1 cellular context compared by ENCODE assay signal in genomic region chr17:62995377-62995885, GRCh38.
TF ChIP-seq lines count a peak whose summit lies in the region.

No MANE protein-coding gene starts in this region.

TF ChIP-seq in K562, 482 proteins besides CTCF, POLR2A, EP300 and RAD21 (continued from another document and continues in another):
- TF ChIP-seq, protein P1, sequence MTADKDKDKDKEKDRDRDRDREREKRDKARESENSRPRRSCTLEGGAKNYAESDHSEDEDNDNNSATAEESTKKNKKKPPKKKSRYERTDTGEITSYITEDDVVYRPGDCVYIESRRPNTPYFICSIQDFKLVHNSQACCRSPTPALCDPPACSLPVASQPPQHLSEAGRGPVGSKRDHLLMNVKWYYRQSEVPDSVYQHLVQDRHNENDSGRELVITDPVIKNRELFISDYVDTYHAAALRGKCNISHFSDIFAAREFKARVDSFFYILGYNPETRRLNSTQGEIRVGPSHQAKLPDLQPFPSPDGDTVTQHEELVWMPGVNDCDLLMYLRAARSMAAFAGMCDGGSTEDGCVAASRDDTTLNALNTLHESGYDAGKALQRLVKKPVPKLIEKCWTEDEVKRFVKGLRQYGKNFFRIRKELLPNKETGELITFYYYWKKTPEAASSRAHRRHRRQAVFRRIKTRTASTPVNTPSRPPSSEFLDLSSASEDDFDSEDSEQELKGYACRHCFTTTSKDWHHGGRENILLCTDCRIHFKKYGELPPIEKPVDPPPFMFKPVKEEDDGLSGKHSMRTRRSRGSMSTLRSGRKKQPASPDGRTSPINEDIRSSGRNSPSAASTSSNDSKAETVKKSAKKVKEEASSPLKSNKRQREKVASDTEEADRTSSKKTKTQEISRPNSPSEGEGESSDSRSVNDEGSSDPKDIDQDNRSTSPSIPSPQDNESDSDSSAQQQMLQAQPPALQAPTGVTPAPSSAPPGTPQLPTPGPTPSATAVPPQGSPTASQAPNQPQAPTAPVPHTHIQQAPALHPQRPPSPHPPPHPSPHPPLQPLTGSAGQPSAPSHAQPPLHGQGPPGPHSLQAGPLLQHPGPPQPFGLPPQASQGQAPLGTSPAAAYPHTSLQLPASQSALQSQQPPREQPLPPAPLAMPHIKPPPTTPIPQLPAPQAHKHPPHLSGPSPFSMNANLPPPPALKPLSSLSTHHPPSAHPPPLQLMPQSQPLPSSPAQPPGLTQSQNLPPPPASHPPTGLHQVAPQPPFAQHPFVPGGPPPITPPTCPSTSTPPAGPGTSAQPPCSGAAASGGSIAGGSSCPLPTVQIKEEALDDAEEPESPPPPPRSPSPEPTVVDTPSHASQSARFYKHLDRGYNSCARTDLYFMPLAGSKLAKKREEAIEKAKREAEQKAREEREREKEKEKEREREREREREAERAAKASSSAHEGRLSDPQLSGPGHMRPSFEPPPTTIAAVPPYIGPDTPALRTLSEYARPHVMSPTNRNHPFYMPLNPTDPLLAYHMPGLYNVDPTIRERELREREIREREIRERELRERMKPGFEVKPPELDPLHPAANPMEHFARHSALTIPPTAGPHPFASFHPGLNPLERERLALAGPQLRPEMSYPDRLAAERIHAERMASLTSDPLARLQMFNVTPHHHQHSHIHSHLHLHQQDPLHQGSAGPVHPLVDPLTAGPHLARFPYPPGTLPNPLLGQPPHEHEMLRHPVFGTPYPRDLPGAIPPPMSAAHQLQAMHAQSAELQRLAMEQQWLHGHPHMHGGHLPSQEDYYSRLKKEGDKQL (CRISPR knock-in tag; IDR thresholded peaks at IDR 0.05; ENCODE audit: borderline replicate concordance): no peak
- TF ChIP-seq ZNF140 (CRISPR knock-in tag; IDR thresholded peaks at IDR 0.05): no peak
- TF ChIP-seq NEUROD1 (IDR thresholded peaks at IDR 0.05; ENCODE audit: borderline replicate concordance, low read depth, low read length, partially characterized antibody): no peak
- TF ChIP-seq ZNF197 (CRISPR knock-in tag; IDR thresholded peaks at IDR 0.05; ENCODE audit: low read depth): no peak
- TF ChIP-seq NCOA4 (IDR thresholded peaks at IDR 0.05; ENCODE audit: partially characterized antibody): no peak
- TF ChIP-seq CCAR2 (IDR thresholded peaks at IDR 0.05; ENCODE audit: low read depth, low read length): no peak
- no peak; the same call in 1 of the 2 replicates for TF ChIP-seq HMBOX1 (IDR thresholded peaks at IDR 0.05)
- TF ChIP-seq, protein P2, sequence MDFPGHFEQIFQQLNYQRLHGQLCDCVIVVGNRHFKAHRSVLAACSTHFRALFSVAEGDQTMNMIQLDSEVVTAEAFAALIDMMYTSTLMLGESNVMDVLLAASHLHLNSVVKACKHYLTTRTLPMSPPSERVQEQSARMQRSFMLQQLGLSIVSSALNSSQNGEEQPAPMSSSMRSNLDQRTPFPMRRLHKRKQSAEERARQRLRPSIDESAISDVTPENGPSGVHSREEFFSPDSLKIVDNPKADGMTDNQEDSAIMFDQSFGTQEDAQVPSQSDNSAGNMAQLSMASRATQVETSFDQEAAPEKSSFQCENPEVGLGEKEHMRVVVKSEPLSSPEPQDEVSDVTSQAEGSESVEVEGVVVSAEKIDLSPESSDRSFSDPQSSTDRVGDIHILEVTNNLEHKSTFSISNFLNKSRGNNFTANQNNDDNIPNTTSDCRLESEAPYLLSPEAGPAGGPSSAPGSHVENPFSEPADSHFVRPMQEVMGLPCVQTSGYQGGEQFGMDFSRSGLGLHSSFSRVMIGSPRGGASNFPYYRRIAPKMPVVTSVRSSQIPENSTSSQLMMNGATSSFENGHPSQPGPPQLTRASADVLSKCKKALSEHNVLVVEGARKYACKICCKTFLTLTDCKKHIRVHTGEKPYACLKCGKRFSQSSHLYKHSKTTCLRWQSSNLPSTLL (IDR thresholded peaks at IDR 0.05): no peak
- no peak for TF ChIP-seq MAFG (tag; conservative IDR thresholded peaks at IDR 0.05)
- 0 out of 2 replicates have a peak, but pooled peaks have one; percentile 10 for TF ChIP-seq L3MBTL2 (IDR thresholded peaks at IDR 0.05)
- TF ChIP-seq, protein P3, sequence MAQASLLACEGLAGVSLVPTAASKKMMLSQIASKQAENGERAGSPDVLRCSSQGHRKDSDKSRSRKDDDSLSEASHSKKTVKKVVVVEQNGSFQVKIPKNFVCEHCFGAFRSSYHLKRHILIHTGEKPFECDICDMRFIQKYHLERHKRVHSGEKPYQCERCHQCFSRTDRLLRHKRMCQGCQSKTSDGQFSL (CRISPR knock-in tag; IDR thresholded peaks at IDR 0.05): no peak
- TF ChIP-seq, protein P3 (tag; IDR thresholded peaks at IDR 0.05): no peak
- TF ChIP-seq EP400 (IDR thresholded peaks at IDR 0.05): 0 out of 2 replicates have a peak, but pooled peaks have one; percentile 7
- TF ChIP-seq PRMT5 (CRISPR knock-in tag; IDR thresholded peaks at IDR 0.05): no peak
- TF ChIP-seq, protein P4, sequence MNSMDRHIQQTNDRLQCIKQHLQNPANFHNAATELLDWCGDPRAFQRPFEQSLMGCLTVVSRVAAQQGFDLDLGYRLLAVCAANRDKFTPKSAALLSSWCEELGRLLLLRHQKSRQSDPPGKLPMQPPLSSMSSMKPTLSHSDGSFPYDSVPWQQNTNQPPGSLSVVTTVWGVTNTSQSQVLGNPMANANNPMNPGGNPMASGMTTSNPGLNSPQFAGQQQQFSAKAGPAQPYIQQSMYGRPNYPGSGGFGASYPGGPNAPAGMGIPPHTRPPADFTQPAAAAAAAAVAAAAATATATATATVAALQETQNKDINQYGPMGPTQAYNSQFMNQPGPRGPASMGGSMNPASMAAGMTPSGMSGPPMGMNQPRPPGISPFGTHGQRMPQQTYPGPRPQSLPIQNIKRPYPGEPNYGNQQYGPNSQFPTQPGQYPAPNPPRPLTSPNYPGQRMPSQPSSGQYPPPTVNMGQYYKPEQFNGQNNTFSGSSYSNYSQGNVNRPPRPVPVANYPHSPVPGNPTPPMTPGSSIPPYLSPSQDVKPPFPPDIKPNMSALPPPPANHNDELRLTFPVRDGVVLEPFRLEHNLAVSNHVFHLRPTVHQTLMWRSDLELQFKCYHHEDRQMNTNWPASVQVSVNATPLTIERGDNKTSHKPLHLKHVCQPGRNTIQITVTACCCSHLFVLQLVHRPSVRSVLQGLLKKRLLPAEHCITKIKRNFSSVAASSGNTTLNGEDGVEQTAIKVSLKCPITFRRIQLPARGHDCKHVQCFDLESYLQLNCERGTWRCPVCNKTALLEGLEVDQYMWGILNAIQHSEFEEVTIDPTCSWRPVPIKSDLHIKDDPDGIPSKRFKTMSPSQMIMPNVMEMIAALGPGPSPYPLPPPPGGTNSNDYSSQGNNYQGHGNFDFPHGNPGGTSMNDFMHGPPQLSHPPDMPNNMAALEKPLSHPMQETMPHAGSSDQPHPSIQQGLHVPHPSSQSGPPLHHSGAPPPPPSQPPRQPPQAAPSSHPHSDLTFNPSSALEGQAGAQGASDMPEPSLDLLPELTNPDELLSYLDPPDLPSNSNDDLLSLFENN (IDR thresholded peaks at IDR 0.05; ENCODE audit: low read depth in 2 of 2, low read length in 2 of 2): no peak
- TF ChIP-seq RBFOX2 (IDR thresholded peaks at IDR 0.05; ENCODE audit: low read depth, low read length): no peak
- no peak for TF ChIP-seq PHF21A (IDR thresholded peaks at IDR 0.05; ENCODE audit: borderline replicate concordance, low read depth)
- TF ChIP-seq FOSL1 (tag; conservative IDR thresholded peaks at IDR 0.05): peak; percentile 13; the same call in 1 of the 2 replicates
- no peak for TF ChIP-seq TGIF2 (CRISPR knock-in tag; IDR thresholded peaks at IDR 0.05)
- TF ChIP-seq SRSF9 (IDR thresholded peaks at IDR 0.05; ENCODE audit: borderline replicate concordance, low read depth, low read length): no peak
- TF ChIP-seq RNF219 (CRISPR knock-in tag; IDR thresholded peaks at IDR 0.05): no peak
- TF ChIP-seq ADNP (tag; IDR thresholded peaks at IDR 0.05): 0 out of 2 replicates have a peak, but pooled peaks have one; percentile 27
- no peak for TF ChIP-seq ZNF75A (CRISPR knock-in tag; IDR thresholded peaks at IDR 0.05)
- no peak for TF ChIP-seq POLR3A (IDR thresholded peaks at IDR 0.05; ENCODE audit: borderline replicate concordance, extremely low read depth, insufficient read depth, insufficient read length)
- no peak for TF ChIP-seq SOX6 (IDR thresholded peaks at IDR 0.05)
- no peak for TF ChIP-seq ZSCAN32 (CRISPR knock-in tag; IDR thresholded peaks at IDR 0.05)
- no peak for TF ChIP-seq TAF1 (IDR thresholded peaks at IDR 0.05; ENCODE audit: control insufficient read depth, extremely low read depth, insufficient read depth, low read length, severe bottlenecking)
- no peak for TF ChIP-seq ARID2 (IDR thresholded peaks at IDR 0.05)
- no peak for TF ChIP-seq ELK1 (CRISPR knock-in tag; IDR thresholded peaks at IDR 0.05)
- no peak for TF ChIP-seq ZBTB1 (CRISPR knock-in tag; IDR thresholded peaks at IDR 0.05; ENCODE audit: borderline replicate concordance, low read depth)
- TF ChIP-seq ARID3B (CRISPR knock-in tag; IDR thresholded peaks at IDR 0.05; ENCODE audit: borderline replicate concordance): no peak
- TF ChIP-seq TCF7L2 (IDR thresholded peaks at IDR 0.05; ENCODE audit: low read depth, low read length): no peak
- TF ChIP-seq PKNOX1 (IDR thresholded peaks at IDR 0.05): no peak
- no peak for TF ChIP-seq DNMT1 (IDR thresholded peaks at IDR 0.05)
- TF ChIP-seq SAFB (IDR thresholded peaks at IDR 0.05; ENCODE audit: borderline replicate concordance, low read depth, low read length): no peak
- TF ChIP-seq ZNF449 (CRISPR knock-in tag; IDR thresholded peaks at IDR 0.05): no peak
- 0 out of 4 replicates have a peak, but pooled peaks of 1 of the 2 experiments have one; percentile 35 for TF ChIP-seq NRF1 (conservative IDR thresholded peaks at IDR 0.05 in 1 of 2, IDR thresholded peaks at IDR 0.05 in 1 of 2)
- no peak for TF ChIP-seq NFIX (CRISPR knock-in tag; IDR thresholded peaks at IDR 0.05; ENCODE audit: low read depth)
- no peak for TF ChIP-seq CC2D1A (IDR thresholded peaks at IDR 0.05)
- no peak for TF ChIP-seq ZNF57 (CRISPR knock-in tag; IDR thresholded peaks at IDR 0.05)
